Comparison of ENCODE assay signal across 1 cellular context in the genomic region with DNA sequence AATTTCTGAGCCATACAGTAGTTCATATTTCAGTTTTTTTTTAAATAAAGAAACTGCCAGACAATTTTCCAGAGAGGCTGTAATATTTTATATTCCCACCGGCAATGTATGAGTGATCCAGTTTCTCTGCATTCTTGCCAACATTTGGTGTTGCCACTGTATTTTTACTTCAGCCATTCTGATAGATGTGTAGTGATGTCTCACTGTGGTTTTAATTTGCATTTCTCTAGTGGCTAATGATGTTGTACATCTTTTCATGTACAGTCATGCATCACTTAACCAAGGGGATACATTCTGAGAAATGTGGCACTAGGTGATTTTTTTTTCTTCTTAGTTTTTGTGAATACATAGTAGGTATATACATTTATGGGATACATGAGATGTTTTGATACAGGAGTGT.
TF ChIP-seq lines count a peak whose summit lies in the region.

No MANE protein-coding gene starts in this region.

TF ChIP-seq in GM12878, 131 proteins besides CTCF, POLR2A, EP300 and RAD21:
- TF ChIP-seq RBBP5 (conservative IDR thresholded peaks at IDR 0.05) = no peak
- TF ChIP-seq NFXL1 (IDR thresholded peaks at IDR 0.05; ENCODE audit: borderline replicate concordance) = no peak
- no peak for TF ChIP-seq MYC (IDR thresholded peaks at IDR 0.05; ENCODE audit: insufficient read depth, insufficient read length, insufficient replicate concordance, low read length, severe bottlenecking)
- TF ChIP-seq LARP7 (IDR thresholded peaks at IDR 0.05) = no peak
- no peak for TF ChIP-seq ZBTB40 (IDR thresholded peaks at IDR 0.05; ENCODE audit: borderline replicate concordance)
- TF ChIP-seq FOS (IDR thresholded peaks at IDR 0.05; ENCODE audit: borderline replicate concordance, extremely low read depth, insufficient read length) = no peak
- no peak for TF ChIP-seq MEF2B (IDR thresholded peaks at IDR 0.05; ENCODE audit: partially characterized antibody, poor library complexity, severe bottlenecking)
- TF ChIP-seq ETV6 (conservative IDR thresholded peaks at IDR 0.05 in 1 of 2, IDR thresholded peaks at IDR 0.05 in 1 of 2; ENCODE audit: borderline replicate concordance in 1 of 2, low read depth in 1 of 2) = no peak
- no peak for TF ChIP-seq TCF7 (IDR thresholded peaks at IDR 0.05; ENCODE audit: borderline replicate concordance)
- TF ChIP-seq SREBF2 (IDR thresholded peaks at IDR 0.05; ENCODE audit: low read length) = no peak
